ENCODE assay signal across 21 cellular contexts in the genomic region with DNA sequence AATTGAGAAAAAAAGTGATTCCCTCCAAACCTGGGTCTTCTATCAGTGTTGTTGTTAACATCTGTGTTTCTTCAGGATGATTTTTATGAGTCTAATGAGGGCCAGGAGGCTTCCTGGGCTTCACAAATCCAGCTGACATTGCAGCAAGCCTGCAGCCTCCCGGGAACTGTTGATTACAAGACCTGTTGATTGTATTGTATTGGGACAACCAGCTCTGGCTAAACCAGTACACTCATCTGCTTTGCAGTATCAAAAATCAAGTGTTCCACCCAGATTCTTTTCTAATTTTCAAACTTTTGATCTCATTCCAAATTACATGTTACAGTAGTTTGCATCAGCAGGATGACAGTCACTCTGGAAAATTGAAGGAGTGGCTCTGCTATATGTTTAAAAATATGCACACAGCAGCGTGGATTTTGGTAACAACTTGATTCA. TPM values are rescaled to one million over a fixed set of nuclear protein-coding genes. Genes with fewer than 3 reads are reported as not detected.
A peak's percentile ranks its signal among the peaks of the same experiment; 100 is the strongest.
DNase-seq lines count a peak whose midpoint lies in the region; ATAC-seq and TF ChIP-seq lines count a peak whose summit lies in the region.
"Had no signal": no experiment of that assay in that cellular context is flagged by ENCODE, and none has a peak within 500 bp of the region (broad histone marks: within the 10 kb centered on the region; RNA-seq: fewer than 3 reads in every experiment).

No MANE protein-coding gene starts in this region.

- H3K27ac ChIP-seq in GM23338 (ENCODE audit: low read depth) (no peak overlapping the region), SK-N-MC (peak overlapping the region; percentile 61), smooth muscle cell (ENCODE audit: low read depth) (no peak overlapping the region), Karpas-422 (ENCODE audit: low read length) (no peak overlapping the region), gastrocnemius medialis (no peak overlapping the region)
- H3K27ac ChIP-seq: lower lobe of right lung had no signal

- H3K4me3 ChIP-seq in GM23338, result no peak overlapping the region
- peak overlapping the region; percentile 11; the same call in 1 of the 2 replicates for H3K4me3 ChIP-seq in SK-N-MC
- no peak overlapping the region for H3K4me3 ChIP-seq in smooth muscle cell
- no peak overlapping the region for H3K4me3 ChIP-seq in Karpas-422 (ENCODE audit: low read length)
- H3K4me3 ChIP-seq in gastrocnemius medialis, result no peak overlapping the region
- H3K4me3 ChIP-seq: lower lobe of right lung had no signal

- H3K4me1 Mint-ChIP-seq in GM23338, result no peaks in the 10 kb centered on the region; the same call in 2 of the 3 replicates
- H3K4me1 Mint-ChIP-seq: activated naive CD4-positive, alpha-beta T cell treated with anti-CD3 and anti-CD28 coated beads, Interleukin-2, amount 50 U/mL, for 24 hours; IgD-negative memory B cell had no signal

- no peaks in the 10 kb centered on the region for H3K4me1 ChIP-seq in GM23338 (ENCODE audit: insufficient read depth)
- peaks cover 6% of the 10 kb centered on the region for H3K4me1 ChIP-seq in smooth muscle cell (ENCODE audit: low read depth)
- H3K4me1 ChIP-seq in Karpas-422 (ENCODE audit: low read length), result no peaks in the 10 kb centered on the region
- H3K4me1 ChIP-seq in gastrocnemius medialis, result no peaks in the 10 kb centered on the region
- H3K4me1 ChIP-seq: BE2C, lower lobe of right lung had no signal

- no peak overlapping the region for H3K27ac Mint-ChIP-seq in GM23338
- H3K27ac Mint-ChIP-seq: activated naive CD4-positive, alpha-beta T cell treated with anti-CD3 and anti-CD28 coated beads, Interleukin-2, amount 50 U/mL, for 24 hours; IgD-negative memory B cell; T-helper 2 cell treated with Interferon-gamma antibody and Interleukin-4, amounts not matched to agents 5 μg/mL and 100 μg/mL, for 36 hours had no signal

- no peaks in the 10 kb centered on the region for H3K9me3 Mint-ChIP-seq in GM23338
- H3K9me3 Mint-ChIP-seq: activated naive CD4-positive, alpha-beta T cell treated with anti-CD3 and anti-CD28 coated beads, Interleukin-2, amount 50 U/mL, for 24 hours; brain; T-helper 2 cell treated with Interferon-gamma antibody and Interleukin-4, amounts not matched to agents 5 μg/mL and 100 μg/mL, for 36 hours had no signal

- H3K36me3 ChIP-seq in GM23338 (ENCODE audit: insufficient read depth) (no peaks in the 10 kb centered on the region), SK-N-MC (ENCODE audit: insufficient read depth, low read length) (no peaks in the 10 kb centered on the region), smooth muscle cell (ENCODE audit: low read depth) (no peaks in the 10 kb centered on the region), Karpas-422 (ENCODE audit: insufficient read depth, low read length) (no peaks in the 10 kb centered on the region), gastrocnemius medialis (no peaks in the 10 kb centered on the region)
- H3K36me3 ChIP-seq: BE2C, lower lobe of right lung had no signal

- H3K27me3 Mint-ChIP-seq in GM23338 (ENCODE audit: insufficient read depth, low read depth, poor library complexity), result peaks cover 4% of the 10 kb centered on the region
- H3K27me3 Mint-ChIP-seq: brain had no signal

- no peak for TF ChIP-seq CTCF in GM23338 (conservative IDR thresholded peaks at IDR 0.05; ENCODE audit: low read depth in 2 of 2)
- no peak for TF ChIP-seq CTCF in smooth muscle cell (IDR thresholded peaks at IDR 0.05; ENCODE audit: borderline replicate concordance, insufficient read depth, poor library complexity, severe bottlenecking)
- no peak for TF ChIP-seq CTCF in gastrocnemius medialis (IDR thresholded peaks at IDR 0.05 in 4 of 5, conservative IDR thresholded peaks at IDR 0.05 in 1 of 5)

- H3K27me3 ChIP-seq in GM23338 (ENCODE audit: insufficient read depth), result no peaks in the 10 kb centered on the region
- H3K27me3 ChIP-seq in smooth muscle cell (ENCODE audit: low read depth), result no peaks in the 10 kb centered on the region
- H3K27me3 ChIP-seq in Karpas-422 (ENCODE audit: low read length), result no peaks in the 10 kb centered on the region
- no peaks in the 10 kb centered on the region for H3K27me3 ChIP-seq in gastrocnemius medialis

- 3% methylated on average over 2 of the region's 2 CpGs for WGBS in smooth muscle cell (ENCODE audit: low lambda C conversion rate)

- H3K79me2 ChIP-seq in GM23338 (replicated peaks; ENCODE audit: insufficient read depth) (no peaks in the 10 kb centered on the region), smooth muscle cell (ENCODE audit: low read depth) (no peaks in the 10 kb centered on the region), Karpas-422 (ENCODE audit: low read length) (no peaks in the 10 kb centered on the region)

- ATAC-seq in GM23338 (no peak), HG02763 (IDR thresholded peaks at IDR 0.05; ENCODE audit: unreplicated experiment) (no peak), left lobe of liver (no peak), gastrocnemius medialis (no peak)
- ATAC-seq: activated CD4-positive, CD25-positive, alpha-beta regulatory T cell treated with anti-CD3 and anti-CD28 coated beads, Interleukin-2, amount 50 U/mL, for 24 hours; lower lobe of right lung had no signal

- H3K9me3 ChIP-seq in SK-N-MC (ENCODE audit: low read depth, low read length), result no peaks in the 10 kb centered on the region
- H3K9me3 ChIP-seq in smooth muscle cell (replicated peaks; ENCODE audit: low read depth), result no peaks in the 10 kb centered on the region
- H3K9me3 ChIP-seq in Karpas-422 (ENCODE audit: low read length), result no peaks in the 10 kb centered on the region
- H3K9me3 ChIP-seq in gastrocnemius medialis, result no peaks in the 10 kb centered on the region
- H3K9me3 ChIP-seq: BE2C, lower lobe of right lung had no signal

- no peaks in the 10 kb centered on the region for H3K36me3 Mint-ChIP-seq in GM23338 (ENCODE audit: low read depth)
- H3K36me3 Mint-ChIP-seq: activated naive CD4-positive, alpha-beta T cell treated with anti-CD3 and anti-CD28 coated beads, Interleukin-2, amount 50 U/mL, for 24 hours; brain had no signal

- intact Hi-C loops in gastrocnemius medialis (cut with DNase I; ENCODE audit: low total_unique reads), result no loop called here

- in situ Hi-C loops in gastrocnemius medialis (cut with MboI; ENCODE audit: low sequenced_read_pairs in 4 of 4), result no loop called here

- H3K4me3 Mint-ChIP-seq in GM23338, result no peak overlapping the region
- H3K4me3 Mint-ChIP-seq: activated naive CD4-positive, alpha-beta T cell treated with anti-CD3 and anti-CD28 coated beads, Interleukin-2, amount 50 U/mL, for 24 hours; brain; IgD-negative memory B cell; T-helper 2 cell treated with Interferon-gamma antibody and Interleukin-4, amounts not matched to agents 5 μg/mL and 100 μg/mL, for 36 hours had no signal

- no peak for DNase-seq in GM23338 (ENCODE audit: low spot score)
- no peak for DNase-seq in SK-N-MC (ENCODE audit: low read depth, low spot score)
- DNase-seq in fibroblast of peridontal ligament (ENCODE audit: extremely low read depth), result peak; percentile 78
- DNase-seq in smooth muscle cell (lab: John Stamatoyannopoulos, UW; ENCODE audit: unreplicated experiment), result no peak
- no peak for DNase-seq in left lobe of liver (ENCODE audit: low spot score)
- DNase-seq in Karpas-422, result no peak
- no peak for DNase-seq in gastrocnemius medialis
- DNase-seq: activated T-cell treated with anti-CD3 and anti-CD28 coated beads, Interleukin-2, amount 50 U/mL, for 48 hours; BE2C; cortex of kidney; lower lobe of right lung; NCI-H2029; NCI-H510A; SIG-M5; stimulated activated CD4-positive, alpha-beta T cell treated with anti-CD3 and anti-CD28 coated beads, Interleukin-2, amount 100 ng/mL, for 48 hours had no signal

- 0 out of 2 replicates have a peak overlapping the region, but pooled peaks have one; percentile 66 for H2AFZ ChIP-seq in GM23338
- H2AFZ ChIP-seq in smooth muscle cell (ENCODE audit: low read depth), result peak overlapping the region; percentile 6
- H2AFZ ChIP-seq in Karpas-422 (ENCODE audit: low read length), result no peak overlapping the region

- TF ChIP-seq POLR2A in gastrocnemius medialis (IDR thresholded peaks at IDR 0.05), result no peak

- 0 out of 2 replicates have a peak, but pooled peaks cover 3% of the 10 kb centered on the region for H3K9me2 ChIP-seq in GM23338 (ENCODE audit: insufficient read depth)
- no peaks in the 10 kb centered on the region for H3K9me2 ChIP-seq in Karpas-422 (replicated peaks; ENCODE audit: insufficient read depth, low read length)

- peak overlapping the region; percentile 41 for H3K9ac ChIP-seq in SK-N-MC (ENCODE audit: insufficient read length)
- no peak overlapping the region for H3K9ac ChIP-seq in smooth muscle cell (ENCODE audit: low read depth)
- no peak overlapping the region for H3K9ac ChIP-seq in Karpas-422 (ENCODE audit: low read length)

- no peaks in the 10 kb centered on the region for H4K20me1 ChIP-seq in GM23338 (replicated peaks; ENCODE audit: insufficient read depth)
- no peaks in the 10 kb centered on the region for H4K20me1 ChIP-seq in smooth muscle cell (ENCODE audit: low read depth)
- H4K20me1 ChIP-seq in Karpas-422 (ENCODE audit: insufficient read depth, low read depth, low read length), result no peaks in the 10 kb centered on the region

- H3F3A ChIP-seq in GM23338 (replicated peaks; ENCODE audit: low read depth) (no peaks in the 10 kb centered on the region), smooth muscle cell (ENCODE audit: low read depth) (no peaks in the 10 kb centered on the region)

- H3K4me2 ChIP-seq in GM23338 (no peak overlapping the region), smooth muscle cell (peak overlapping the region; percentile 37), Karpas-422 (ENCODE audit: low read depth, low read length, poor library complexity, severe bottlenecking) (no peak overlapping the region)

TF ChIP-seq in GM23338, 12 proteins besides CTCF, POLR2A, EP300 and RAD21:
- no peak for TF ChIP-seq NANOG (IDR thresholded peaks at IDR 0.05; ENCODE audit: borderline replicate concordance)
- no peak for TF ChIP-seq POLR2AphosphoS5 (IDR thresholded peaks at IDR 0.05; ENCODE audit: low read depth)

RNA-seq across cellular contexts. Expression of a gene that starts 16.1 kb away (rescaled TPM):
- 4.7 and 9.6 TPM in 2 replicates for total RNA-seq in GM23338 (2014; rRNA removed; shearing (Covaris generic))
- polyA plus RNA-seq in GM23338 (2016; fragmentation: Nextera tagmentation; extraction: Ambion mirVana) (2.1 and 3.9 TPM in 2 replicates), smooth muscle cell (156 and 223 TPM in 2 replicates)
- total RNA-seq in smooth muscle cell (123 and 132 TPM in 2 replicates), left lobe of liver (10.2 TPM), gastrocnemius medialis (10 to 100 TPM in 1 of 4 donors, 1 to 10 TPM in 3; 2.4 to 12.2 (median 7.1) TPM)
- not detected in 2 replicates for total RNA-seq in Karpas-422 (2014; rRNA removed; shearing (Covaris generic); ENCODE audit: low replicate concordance)
